15 cellular contexts compared by ENCODE assay signal in the genomic region with DNA sequence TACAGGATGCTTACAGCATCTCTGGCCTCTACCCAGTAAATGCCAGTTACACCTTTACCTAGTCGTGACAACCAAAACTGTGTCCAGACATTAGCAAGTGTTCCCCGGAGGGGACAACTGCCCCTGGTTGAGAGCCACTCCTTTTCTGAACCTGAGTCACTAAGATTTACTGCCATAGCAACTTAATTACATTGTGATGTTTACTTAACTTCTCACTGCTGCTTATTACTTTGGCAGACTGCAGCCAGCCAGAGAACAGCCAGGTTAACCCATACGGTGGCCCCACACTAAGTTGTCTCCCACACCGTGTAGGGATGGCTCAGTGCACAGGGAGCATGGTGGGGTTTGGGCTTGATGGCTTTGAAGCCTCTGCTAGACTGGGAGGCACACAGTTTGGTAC.
DNase-seq lines count a peak whose midpoint lies in the region; ATAC-seq, FAIRE-seq and TF ChIP-seq lines count a peak whose summit lies in the region.
"Had no signal": no experiment of that assay in that cellular context is flagged by ENCODE, and none has a peak within 500 bp of the region (broad histone marks: within the 10 kb centered on the region; RNA-seq: fewer than 3 reads in every experiment).

No MANE protein-coding gene starts in this region.

- H3K27ac ChIP-seq in RWPE2 (ENCODE audit: poor library complexity, severe bottlenecking), result no peak overlapping the region
- H3K27ac ChIP-seq in CD8-positive, alpha-beta T cell (ENCODE audit: low read depth, low read length), result no peak overlapping the region
- H3K27ac ChIP-seq in esophagus muscularis mucosa (replicated peaks in 1 of 4), result no peak overlapping the region
- H3K27ac ChIP-seq: adrenal gland, upper lobe of left lung had no signal

- H3K27ac Mint-ChIP-seq in CD8-positive, alpha-beta T cell, result no peak overlapping the region
- H3K27ac Mint-ChIP-seq: activated CD4-positive, alpha-beta T cell treated with anti-CD3 and anti-CD28 coated beads, Interleukin-2, amount 10 ng/mL, durations not matched to agents 24 days and 14 days; T-cell had no signal

- no peaks in the 10 kb centered on the region for H3K36me3 ChIP-seq in RWPE2 (ENCODE audit: low read depth)
- H3K36me3 ChIP-seq in CD8-positive, alpha-beta T cell (ENCODE audit: insufficient read depth, low read length), result no peaks in the 10 kb centered on the region
- no peaks in the 10 kb centered on the region for H3K36me3 ChIP-seq in esophagus muscularis mucosa
- H3K36me3 ChIP-seq: adrenal gland, upper lobe of left lung had no signal

- 40% methylated on average over 4 of the region's 4 CpGs for WGBS in esophagus muscularis mucosa

- H3K4me3 Mint-ChIP-seq in CD8-positive, alpha-beta T cell, result no peak overlapping the region
- H3K4me3 Mint-ChIP-seq: activated CD4-positive, alpha-beta T cell treated with anti-CD3 and anti-CD28 coated beads, Interleukin-2, amount 10 ng/mL, durations not matched to agents 24 days and 14 days; T-cell had no signal

- TF ChIP-seq CTCF in RWPE2 (IDR thresholded peaks at IDR 0.05; ENCODE audit: poor library complexity, severe bottlenecking) (no peak), esophagus muscularis mucosa (IDR thresholded peaks at IDR 0.05) (no peak)
- TF ChIP-seq CTCF in CD8-positive, alpha-beta T cell (IDR thresholded peaks at IDR 0.05), result no peak

- H3K4me3 ChIP-seq in RWPE2 (ENCODE audit: severe bottlenecking) (no peak overlapping the region), esophagus muscularis mucosa (no peak overlapping the region)
- H3K4me3 ChIP-seq in CD8-positive, alpha-beta T cell (ENCODE audit: low read depth, low read length), result no peak overlapping the region
- H3K4me3 ChIP-seq: adrenal gland, upper lobe of left lung had no signal

- H3K27me3 ChIP-seq in RWPE2 (ENCODE audit: insufficient read depth, poor library complexity, severe bottlenecking) (no peaks in the 10 kb centered on the region), esophagus muscularis mucosa (no peaks in the 10 kb centered on the region)
- H3K27me3 ChIP-seq in CD8-positive, alpha-beta T cell (ENCODE audit: insufficient read depth, low read length), result no peaks in the 10 kb centered on the region
- H3K27me3 ChIP-seq: adrenal gland, upper lobe of left lung had no signal

- intact Hi-C loops in CD8-positive, alpha-beta T cell (cut with DNase I, micrococcal nuclease), result no loop called here
- intact Hi-C loops in esophagus muscularis mucosa (cut with DNase I), result no loop called here

- H3K4me1 ChIP-seq in RWPE2 (ENCODE audit: insufficient read depth, poor library complexity, severe bottlenecking) (peaks cover 6% of the 10 kb centered on the region), esophagus muscularis mucosa (peaks cover 0 to 27% (median 15%) of the 10 kb centered on the region in 4 donors)
- H3K4me1 ChIP-seq in CD8-positive, alpha-beta T cell (ENCODE audit: insufficient read depth, low read length), result no peaks in the 10 kb centered on the region
- H3K4me1 ChIP-seq: adrenal gland had no signal

- ATAC-seq in RWPE2 (ENCODE audit: low read depth), result peak; percentile 57
- ATAC-seq in CD8-positive, alpha-beta T cell, result no peak
- ATAC-seq: T-cell had no signal

- H3K27me3 Mint-ChIP-seq in CD8-positive, alpha-beta T cell (ENCODE audit: low read depth), result no peaks in the 10 kb centered on the region
- H3K27me3 Mint-ChIP-seq: activated CD4-positive, alpha-beta T cell treated with anti-CD3 and anti-CD28 coated beads, Interleukin-2, amount 10 ng/mL, durations not matched to agents 24 days and 14 days had no signal

- no peaks in the 10 kb centered on the region for H3K9me3 Mint-ChIP-seq in CD8-positive, alpha-beta T cell
- H3K9me3 Mint-ChIP-seq: activated CD4-positive, alpha-beta T cell treated with anti-CD3 and anti-CD28 coated beads, Interleukin-2, amount 10 ng/mL, durations not matched to agents 24 days and 14 days; T-cell had no signal

- TF ChIP-seq POLR2A in esophagus muscularis mucosa (IDR thresholded peaks at IDR 0.05; ENCODE audit: low read depth), result no peak

- peak; percentile 62 for FAIRE-seq in HTR-8/SVneo (lab: Jason Lieb, UNC)
- FAIRE-seq: GM12892 had no signal

- DNase-seq in A172 (ENCODE audit: low spot score) (peak; percentile 43), HTR-8/SVneo (ENCODE audit: insufficient read length, low spot score) (no peak), RWPE2 (ENCODE audit: low spot score) (no peak), kidney tubule cell (ENCODE audit: low spot score) (peak; percentile 30), inferior parietal cortex (ENCODE audit: extremely low spot score) (no peak), 8988T (no peak), esophagus muscularis mucosa (ENCODE audit: extremely low spot score) (no peak)
- DNase-seq in CD8-positive, alpha-beta T cell, result no peak
- DNase-seq: activated CD4-positive, alpha-beta T cell treated with anti-CD3 and anti-CD28 coated beads, Interleukin-2, amount 10 ng/mL, durations not matched to agents 24 days and 14 days; adrenal gland; IMR-90; NCI-H1694; T-cell; upper lobe of left lung had no signal

- no peak for TF ChIP-seq EP300 in esophagus muscularis mucosa (IDR thresholded peaks at IDR 0.05)

- H3K4me1 Mint-ChIP-seq in CD8-positive, alpha-beta T cell (ENCODE audit: low read depth), result no peaks in the 10 kb centered on the region
- H3K4me1 Mint-ChIP-seq: activated CD4-positive, alpha-beta T cell treated with anti-CD3 and anti-CD28 coated beads, Interleukin-2, amount 10 ng/mL, durations not matched to agents 24 days and 14 days; T-cell had no signal

- POLR2A ChIA-PET in CD8-positive, alpha-beta T cell (lab: Charles Lee), result no interaction called here

- no peaks in the 10 kb centered on the region for H3K36me3 Mint-ChIP-seq in CD8-positive, alpha-beta T cell
- H3K36me3 Mint-ChIP-seq: T-cell had no signal

- H3K9me3 ChIP-seq in RWPE2 (ENCODE audit: severe bottlenecking) (peaks cover 7% of the 10 kb centered on the region), esophagus muscularis mucosa (peaks cover 0 to 6% (median 2%) of the 10 kb centered on the region in 4 donors)
- H3K9me3 ChIP-seq in CD8-positive, alpha-beta T cell (ENCODE audit: low read length), result no peaks in the 10 kb centered on the region
- H3K9me3 ChIP-seq: adrenal gland had no signal

- CTCF ChIA-PET in CD8-positive, alpha-beta T cell (lab: Charles Lee), result no interaction called here

Comparison
In these comparisons a context has a peak if more than half of its experiments do, and no peak if none do; other contexts are left out.
1. DNase-seq: peak in A172 (single experiment) and kidney tubule cell (single experiment); none in HTR-8/SVneo (single experiment), RWPE2 (single experiment), CD8-positive, alpha-beta T cell (0 of 7), inferior parietal cortex (single experiment), 8988T (single experiment) and esophagus muscularis mucosa (single experiment).